In the genomic region with DNA sequence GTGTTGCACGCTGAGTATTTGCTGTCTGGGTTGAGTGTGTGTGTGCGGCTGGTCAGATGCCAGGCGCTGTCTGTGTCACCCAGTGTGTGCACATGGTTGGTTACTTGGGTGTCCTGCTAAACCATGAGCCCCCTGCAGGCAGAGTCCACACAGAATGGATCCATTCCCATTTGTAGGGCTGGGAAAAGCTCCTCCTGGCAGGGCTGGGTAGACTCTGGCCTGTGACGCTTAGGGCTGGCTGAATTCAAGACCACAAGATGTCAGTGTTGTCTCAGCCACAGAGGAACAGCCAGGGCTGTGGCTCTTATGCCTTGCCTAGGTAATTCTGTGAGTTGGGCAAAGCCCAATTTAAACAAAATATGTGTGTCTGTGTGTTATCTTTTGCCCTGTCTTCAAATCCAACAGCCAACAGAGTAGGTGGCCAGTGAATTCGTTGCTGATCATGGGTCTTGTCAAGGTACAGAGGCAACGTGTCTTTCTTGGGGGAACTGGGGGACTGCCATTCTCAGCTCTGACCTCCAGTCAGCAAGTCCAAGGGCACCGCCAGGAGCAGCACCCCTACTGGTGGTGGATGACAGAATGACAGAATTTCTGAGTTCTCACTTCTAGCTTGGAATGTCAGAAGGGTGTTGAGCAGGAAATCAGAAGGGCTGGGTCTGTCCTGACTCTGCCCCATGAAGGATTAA, we compare ENCODE assay signal across 8 cellular contexts.
DNase-seq lines count a peak whose midpoint lies in the region; ATAC-seq and TF ChIP-seq lines count a peak whose summit lies in the region.

No MANE protein-coding gene starts in this region.

- H3K36me3 ChIP-seq in esophagus squamous epithelium, result no peaks in the 10 kb centered on the region
- H3K36me3 ChIP-seq in trophoblast cell (ENCODE audit: control insufficient read depth in 1 of 2, insufficient read depth in 2 of 2, low read length in 2 of 2), result no peaks in the 10 kb centered on the region

- peak in 4 of 6 experiments; percentile 16 to 39 (median 31) for TF ChIP-seq CTCF in esophagus squamous epithelium (IDR thresholded peaks at IDR 0.05)

- H3K4ac ChIP-seq in trophoblast cell (ENCODE audit: low read depth, low read length), result no peak overlapping the region

- no peak overlapping the region for H3K9ac ChIP-seq in trophoblast cell (ENCODE audit: low read length)

- H3K4me3 Mint-ChIP-seq in activated T-helper 1 cell treated with anti-CD3 and anti-CD28 coated beads, Interleukin-12 subunit alpha, Interleukin-12 subunit beta, Interleukin-2, Interleukin-4 antibody, amounts not matched to agents 30 ng/mL and 10 ng/mL and 1 ng/mL, durations not matched to agents 14 hours and 24 hours and 36 hours, result no peak overlapping the region

- intact Hi-C loops in esophagus squamous epithelium (cut with DNase I), result no loop called here
- intact Hi-C loops in activated T-helper 1 cell treated with anti-CD3 and anti-CD28 coated beads, Interleukin-12 subunit alpha, Interleukin-12 subunit beta, Interleukin-2, Interleukin-4 antibody, amounts not matched to agents 30 ng/mL and 10 ng/mL and 1 ng/mL, durations not matched to agents 14 hours and 24 hours and 36 hours (cut with micrococcal nuclease), result no loop called here

- H3K4me2 ChIP-seq in trophoblast cell (ENCODE audit: low read length), result no peak overlapping the region

- H2AK5ac ChIP-seq in trophoblast cell (ENCODE audit: low read length), result no peak overlapping the region

- no peaks in the 10 kb centered on the region for H3K4me1 Mint-ChIP-seq in activated T-helper 1 cell treated with anti-CD3 and anti-CD28 coated beads, Interleukin-12 subunit alpha, Interleukin-12 subunit beta, Interleukin-2, Interleukin-4 antibody, amounts not matched to agents 30 ng/mL and 10 ng/mL and 1 ng/mL, durations not matched to agents 14 hours and 24 hours and 36 hours (ENCODE audit: low read depth)

- no peak overlapping the region for H2AFZ ChIP-seq in trophoblast cell (ENCODE audit: insufficient read depth, low read length, poor library complexity)

- H3K4me3 ChIP-seq in esophagus squamous epithelium, result no peak overlapping the region
- H3K4me3 ChIP-seq in trophoblast cell (ENCODE audit: low read depth, low read length), result no peak overlapping the region

- no peak overlapping the region for H4K12ac ChIP-seq in trophoblast cell (ENCODE audit: low read depth, low read length)

- no peak overlapping the region for H4K8ac ChIP-seq in trophoblast cell (ENCODE audit: low read depth, low read length)

- no peak overlapping the region for H2BK120ac ChIP-seq in trophoblast cell (ENCODE audit: insufficient read depth, low read length, poor library complexity)

- H3K27me3 ChIP-seq in esophagus squamous epithelium (peaks cover 0 to 12% (median 0%) of the 10 kb centered on the region in 4 donors), trophoblast cell (ENCODE audit: insufficient read depth, low read length) (no peaks in the 10 kb centered on the region)

- no peaks in the 10 kb centered on the region for H3K9me3 Mint-ChIP-seq in activated T-helper 1 cell treated with anti-CD3 and anti-CD28 coated beads, Interleukin-12 subunit alpha, Interleukin-12 subunit beta, Interleukin-2, Interleukin-4 antibody, amounts not matched to agents 30 ng/mL and 10 ng/mL and 1 ng/mL, durations not matched to agents 14 hours and 24 hours and 36 hours

- no peak overlapping the region for H3K14ac ChIP-seq in trophoblast cell (ENCODE audit: low read length)

- H2BK12ac ChIP-seq in trophoblast cell (ENCODE audit: low read length), result no peak overlapping the region

- H3K4me1 ChIP-seq in esophagus squamous epithelium (no peaks in the 10 kb centered on the region), trophoblast cell (ENCODE audit: control insufficient read depth in 1 of 2, insufficient read depth in 2 of 2, low read length in 2 of 2) (no peaks in the 10 kb centered on the region)

- no peak overlapping the region for H4K91ac ChIP-seq in trophoblast cell (ENCODE audit: low read depth, low read length)

- ATAC-seq in HG03442 (IDR thresholded peaks at IDR 0.05; ENCODE audit: unreplicated experiment) (peak; percentile 56), GM21576 (IDR thresholded peaks at IDR 0.05; ENCODE audit: unreplicated experiment) (no peak)

- H3K79me1 ChIP-seq in trophoblast cell (ENCODE audit: low read length), result no peaks in the 10 kb centered on the region

- 44 to 57% methylated on average over 5 to 6 of the region's 7 CpGs for WGBS in esophagus squamous epithelium, 2 donors
- no CpG with 5 or more reads among the region's 7 CpGs for WGBS in trophoblast cell (ENCODE audit: extremely low coverage, insufficient coverage, insufficient read length)

- no peak overlapping the region for H2BK5ac ChIP-seq in trophoblast cell (ENCODE audit: low read depth, low read length, poor library complexity)

- H3K9me3 ChIP-seq in esophagus squamous epithelium (no peaks in the 10 kb centered on the region), trophoblast cell (ENCODE audit: insufficient read depth, low read depth, low read length) (peaks cover 3% of the 10 kb centered on the region)

- H3K27ac Mint-ChIP-seq in activated T-helper 1 cell treated with anti-CD3 and anti-CD28 coated beads, Interleukin-12 subunit alpha, Interleukin-12 subunit beta, Interleukin-2, Interleukin-4 antibody, amounts not matched to agents 30 ng/mL and 10 ng/mL and 1 ng/mL, durations not matched to agents 14 hours and 24 hours and 36 hours, result no peak overlapping the region

- peaks cover 4% of the 10 kb centered on the region for H3K27me3 Mint-ChIP-seq in activated T-helper 1 cell treated with anti-CD3 and anti-CD28 coated beads, Interleukin-12 subunit alpha, Interleukin-12 subunit beta, Interleukin-2, Interleukin-4 antibody, amounts not matched to agents 30 ng/mL and 10 ng/mL and 1 ng/mL, durations not matched to agents 14 hours and 24 hours and 36 hours (ENCODE audit: insufficient read depth)

- H3K27ac ChIP-seq in esophagus squamous epithelium (no peak overlapping the region), trophoblast cell (ENCODE audit: low read depth, low read length) (no peak overlapping the region)

- H3K18ac ChIP-seq in trophoblast cell (ENCODE audit: low read length), result no peak overlapping the region

- H3K36me3 Mint-ChIP-seq in activated T-helper 1 cell treated with anti-CD3 and anti-CD28 coated beads, Interleukin-12 subunit alpha, Interleukin-12 subunit beta, Interleukin-2, Interleukin-4 antibody, amounts not matched to agents 30 ng/mL and 10 ng/mL and 1 ng/mL, durations not matched to agents 14 hours and 24 hours and 36 hours (ENCODE audit: low read depth), result no peaks in the 10 kb centered on the region

- no peak overlapping the region for H3K23ac ChIP-seq in trophoblast cell (ENCODE audit: low read length)

- DNase-seq in SKM-1 treated with dmso at 0.1 percent for 144 hours (lab: John Stamatoyannopoulos, UW; ENCODE audit: unreplicated experiment) (peak; percentile 28), SKM-1 (lab: John Stamatoyannopoulos, UW; ENCODE audit: unreplicated experiment) (no peak), NCI-H774 (lab: John Stamatoyannopoulos, UW) (peak; percentile 67), esophagus squamous epithelium (lab: John Stamatoyannopoulos, UW) (no peak), trophoblast cell (peak; percentile 74 to 80)
- no peak for DNase-seq in activated T-helper 1 cell treated with anti-CD3 and anti-CD28 coated beads, Interleukin-12 subunit alpha, Interleukin-12 subunit beta, Interleukin-2, Interleukin-4 antibody, amounts not matched to agents 30 ng/mL and 10 ng/mL and 1 ng/mL, durations not matched to agents 14 hours and 24 hours and 36 hours (ENCODE audit: low spot score)

- TF ChIP-seq POLR2A in esophagus squamous epithelium (IDR thresholded peaks at IDR 0.05), result no peak

- no peaks in the 10 kb centered on the region for H3K79me2 ChIP-seq in trophoblast cell (ENCODE audit: control insufficient read depth, insufficient read depth, low read length, poor library complexity)

Comparison
In these comparisons a context has a peak if more than half of its experiments do, and no peak if none do; other contexts are left out.
1. DNase-seq: peak in SKM-1 treated with dmso at 0.1 percent for 144 hours (single experiment), NCI-H774 (single experiment) and trophoblast cell (2 of 2); none in SKM-1 (single experiment), esophagus squamous epithelium (single experiment) and activated T-helper 1 cell treated with anti-CD3 and anti-CD28 coated beads, Interleukin-12 subunit alpha, Interleukin-12 subunit beta, Interleukin-2, Interleukin-4 antibody, amounts not matched to agents 30 ng/mL and 10 ng/mL and 1 ng/mL, durations not matched to agents 14 hours and 24 hours and 36 hours (single experiment).